ENCODE assay signal across 8 cellular contexts in genomic region chr21:45404726-45405270, GRCh38. TPM values are rescaled to one million over a fixed set of nuclear protein-coding genes. Genes with fewer than 3 reads are reported as not detected.
DNase-seq lines count a peak whose midpoint lies in the region; ATAC-seq, FAIRE-seq and TF ChIP-seq lines count a peak whose summit lies in the region.

COL18A1 (plus strand) TSS chr21:45405165; CDS start chr21:45405231, 66 bp downstream.

- H3K27me3 ChIP-seq in RWPE2 (ENCODE audit: insufficient read depth, poor library complexity, severe bottlenecking) (no peaks in the 10 kb centered on the region), K562 (ENCODE audit: control insufficient read depth in 2 of 2, insufficient read depth in 2 of 2, low read length in 2 of 2) (peaks cover 0 to under 1% of the 10 kb centered on the region in 2 experiments; a peak in 2 of 5 replicates), iPS-18a (ENCODE audit: control insufficient read depth, insufficient read depth, low read length) (peaks cover 26% of the 10 kb centered on the region)

- peaks cover 33% of the 10 kb centered on the region for H3K4me1 ChIP-seq in RWPE2 (ENCODE audit: insufficient read depth, poor library complexity, severe bottlenecking)
- peaks cover 10 to 64% of the 10 kb centered on the region in 2 experiments for H3K4me1 ChIP-seq in K562 (replicated peaks in 1 of 2; ENCODE audit: control insufficient read depth in 2 of 2, insufficient read depth in 2 of 2, low read length in 2 of 2)
- peaks cover 34% of the 10 kb centered on the region for H3K4me1 ChIP-seq in iPS-18a (ENCODE audit: control insufficient read depth, low read depth, low read length)

- in situ Hi-C loops in K562 (cut with MboI) = no loop called here

- peak within 1 kb of the TSS; percentile 67 for H3K4me2 ChIP-seq in K562 (ENCODE audit: insufficient read depth, low read length)

- DNase-seq in GM18507 (ENCODE audit: extremely low spot score, insufficient read length, low read depth) = peak; percentile 14
- DNase-seq in RWPE2 (ENCODE audit: low spot score) = peak; percentile 54
- DNase-seq in K562 (ENCODE audit: extremely low read depth in 1 of 4, low spot score in 3 of 4) = peak; percentile 71 to 99 (median 96)
- DNase-seq in NCI-H2081 (lab: John Stamatoyannopoulos, UW) = no peak
- no peak for DNase-seq in NCI-H2029 (lab: John Stamatoyannopoulos, UW)

- peak within 1 kb of the TSS; percentile 63 for H2AFZ ChIP-seq in K562 (ENCODE audit: low read depth, low read length)

- BruUV-seq in K562 (replicated peaks; lab: Mats Ljungman, UMichigan) = no TSS peak

- H3K79me2 ChIP-seq in K562 (ENCODE audit: control insufficient read depth, insufficient read depth, low read length) = peaks cover 23% of the 10 kb centered on the region; the same call in 2 of the 3 replicates

- FAIRE-seq in GM18507 (lab: Jason Lieb, UNC) (no peak), K562 (lab: Jason Lieb, UNC) (no peak)

- no peak for TF ChIP-seq CTCF in RWPE2 (IDR thresholded peaks at IDR 0.05; ENCODE audit: poor library complexity, severe bottlenecking)
- TF ChIP-seq CTCF in K562 (IDR thresholded peaks at IDR 0.05 in 2 of 3, conservative IDR thresholded peaks at IDR 0.05 in 1 of 3; ENCODE audit: insufficient read depth in 2 of 3, low read depth in 1 of 3, low read length in 3 of 3) = no peak

- no peak for TF ChIP-seq EP300 in K562 (IDR thresholded peaks at IDR 0.05; ENCODE audit: low read length)

- 0 out of 2 replicates have a peak, but pooled peaks cover 5% of the 10 kb centered on the region for H4K20me1 ChIP-seq in K562 (replicated peaks; ENCODE audit: control insufficient read depth, insufficient read depth, low read length)

- no peak for TF ChIP-seq POLR2A in K562 (conservative IDR thresholded peaks at IDR 0.05)

- H3K36me3 ChIP-seq in RWPE2 (ENCODE audit: low read depth) = no peaks in the 10 kb centered on the region
- H3K36me3 ChIP-seq in K562 (ENCODE audit: control insufficient read depth, insufficient read depth, low read length) = no peaks in the 10 kb centered on the region
- no peaks in the 10 kb centered on the region for H3K36me3 ChIP-seq in iPS-18a (ENCODE audit: control insufficient read depth, low read depth, low read length)

- H3K9ac ChIP-seq in K562 (ENCODE audit: insufficient read depth in 1 of 2, low read depth in 2 of 2, low read length in 2 of 2) (peak within 1 kb of the TSS; percentile 47 to 85; a peak in 3 of 4 replicates), iPS-18a (ENCODE audit: low read length) (peak within 1 kb of the TSS; percentile 88)

- POLR2A ChIA-PET in K562 (lab: Yijun Ruan, JAX) = no interaction called here

- H3K4me3 ChIP-seq in RWPE2 (ENCODE audit: severe bottlenecking) = peak within 1 kb of the TSS; percentile 54
- H3K4me3 ChIP-seq in K562 = peak within 1 kb of the TSS; percentile 51
- H3K4me3 ChIP-seq in iPS-18a (ENCODE audit: low read length) = peak within 1 kb of the TSS; percentile 82
- peak within 1 kb of the TSS; percentile 37 to 70 (median 53) for H3K4me3 ChIP-seq in skin epidermis

- intact Hi-C loops in K562 (cut with micrococcal nuclease) = no loop called here

- peak within 1 kb of the TSS; percentile 40 for H3K27ac ChIP-seq in RWPE2 (ENCODE audit: poor library complexity, severe bottlenecking)
- 0 out of 3 replicates have a peak within 1 kb of the TSS, but pooled peaks have one; percentile 7 for H3K27ac ChIP-seq in K562 (ENCODE audit: extremely low read depth, low read depth, low read length)
- H3K27ac ChIP-seq in iPS-18a (ENCODE audit: low read length) = peak within 1 kb of the TSS; percentile 65
- H3K27ac ChIP-seq in skin epidermis = peak within 1 kb of the TSS; percentile 43 to 91 (median 82)

- ATAC-seq in RWPE2 (ENCODE audit: low read depth) (peak; percentile 19; the same call in 2 of the 3 replicates), K562 (peak; percentile 75), GM18870 (IDR thresholded peaks at IDR 0.05; ENCODE audit: unreplicated experiment) (no peak)

- no peaks in the 10 kb centered on the region for H3K9me1 ChIP-seq in K562 (ENCODE audit: control insufficient read depth, insufficient read depth, low read length)

- H3K9me3 ChIP-seq in RWPE2 (ENCODE audit: severe bottlenecking) = peaks cover 7% of the 10 kb centered on the region
- peaks cover 14% of the 10 kb centered on the region; the same call in 1 of the 2 replicates for H3K9me3 ChIP-seq in K562 (replicated peaks; ENCODE audit: control insufficient read depth, insufficient read depth, low read depth, low read length)
- no peaks in the 10 kb centered on the region for H3K9me3 ChIP-seq in iPS-18a (ENCODE audit: control insufficient read depth, low read depth, low read length)

- CTCF ChIA-PET in K562 (lab: Yijun Ruan, JAX; ENCODE audit: low intra/inter-chr PET ratio) = no interaction called here

- no peak for TF ChIP-seq RAD21 in K562 (CRISPR knock-in tag; conservative IDR thresholded peaks at IDR 0.05 in 1 of 2, IDR thresholded peaks at IDR 0.05 in 1 of 2)

- whole genome bisulfite sequencing in K562 (ENCODE audit: insufficient coverage, low coverage, missing lambda C conversion rate) = 0% methylated on average over 10 of the region's 70 CpGs

TF ChIP-seq in K562, 482 proteins besides CTCF, POLR2A, EP300 and RAD21:
- TF ChIP-seq E2F6 (IDR thresholded peaks at IDR 0.05; ENCODE audit: borderline replicate concordance in 1 of 2, extremely low read depth in 1 of 2, insufficient read depth in 1 of 2, insufficient read length in 1 of 2, low read depth in 1 of 2, low read length in 1 of 2, poor library complexity in 1 of 2, severe bottlenecking in 1 of 2) (peak in 1 of 2 experiments; percentile 41), CTCFL (IDR thresholded peaks at IDR 0.05; ENCODE audit: borderline replicate concordance, insufficient read depth, low read depth, low read length, poor library complexity, severe bottlenecking) (peak; percentile 36), ZNF41 (CRISPR knock-in tag; conservative IDR thresholded peaks at IDR 0.05) (no peak), ZFX (CRISPR knock-in tag; IDR thresholded peaks at IDR 0.05) (peak; percentile 24; the same call in 1 of the 2 replicates), PHF8 (IDR thresholded peaks at IDR 0.05; ENCODE audit: borderline replicate concordance, low read length) (peak; percentile 29; the same call in 1 of the 2 replicates), VEZF1 (CRISPR knock-in tag; IDR thresholded peaks at IDR 0.05) (peak; percentile 48), SP1 (CRISPR knock-in tag; IDR thresholded peaks at IDR 0.05) (no peak)

RNA-seq across cellular contexts. Expression of gene COL18A1, which starts in this region (rescaled TPM):
- 18.2 and 47.1 TPM in 2 replicates for total RNA-seq in K562 (2011; cell fraction: chromatin; rRNA removed; ENCODE audit: low replicate concordance)
- total RNA-seq in K562 (2011; cell fraction: nucleolus; rRNA removed) = 42.8 and 53.0 TPM in 2 replicates
- 26.1 and 28.1 TPM in 2 replicates for total RNA-seq in K562 (2011; cell fraction: nucleoplasm; rRNA removed)
- total RNA-seq in K562 (2014; rRNA removed) = 12.0 and 16.1 TPM in 2 replicates
- total RNA-seq in K562 (2014; rRNA removed; fragmentation: Illumina TruSeq; extraction: Trizol) = 0.54 and 1.1 TPM in 2 replicates
- total RNA-seq in K562 (2015; rRNA removed; fragmentation: Illumina TruSeq; extraction: Trizol) = 1.6 and 2.3 TPM in 2 replicates
- 16.1 and 16.4 TPM in 2 replicates for total RNA-seq in K562 (2021)
- 4.9 and 16.8 TPM in 2 replicates for polyA plus RNA-seq in K562 (2011; rRNA removed)
- polyA plus RNA-seq in K562 (2011; cell fraction: cytosol; rRNA removed) = 23.2 and 39.2 TPM in 2 replicates
- 67.4 and 83.8 TPM in 2 replicates for polyA plus RNA-seq in K562 (2011; cell fraction: nucleus; rRNA removed)
- 6.2 and 11.5 TPM in 2 replicates for polyA plus RNA-seq in K562 (2012)
- 2.0 and 5.5 TPM in 2 replicates for polyA plus RNA-seq in K562 (2014; fragmentation: Illumina TruSeq; extraction: Trizol)
- polyA plus RNA-seq in K562 (2014; fragmentation: Nextera tagmentation; extraction: Ambion mirVana) = under 1 TPM; 0.14 to 0.25 TPM
- 7.8 and 11.8 TPM in 2 replicates for polyA plus RNA-seq in K562 (2014; rRNA removed)
- 2.9 and 3.3 TPM in 2 replicates for polyA minus RNA-seq in K562 (2011; rRNA and poly(A)+ RNA removed)
- 11.5 and 49.2 TPM in 2 replicates for polyA minus RNA-seq in K562 (2011; cell fraction: cytosol; rRNA and poly(A)+ RNA removed)
- 11.6 and 22.0 TPM in 2 replicates for polyA minus RNA-seq in K562 (2011; cell fraction: nucleus; rRNA and poly(A)+ RNA removed)

Comparison
In these comparisons a context has a peak if more than half of its experiments do, and no peak if none do; other contexts are left out.
1. DNase-seq: peak in GM18507 (single experiment), RWPE2 (single experiment) and K562 (4 of 4); none in NCI-H2081 (0 of 2) and NCI-H2029 (single experiment).
2. H3K27ac ChIP-seq: peak in every context shown above with its lines; median percentile 82 in skin epidermis; 65 in iPS-18a; 40 in RWPE2; 7 in K562.
3. Peak in every context shown above with its lines, with median percentiles within 50 percentile points of each other: H3K4me3 ChIP-seq.